ENCODE assay signal across 30 cellular contexts in the genomic region with DNA sequence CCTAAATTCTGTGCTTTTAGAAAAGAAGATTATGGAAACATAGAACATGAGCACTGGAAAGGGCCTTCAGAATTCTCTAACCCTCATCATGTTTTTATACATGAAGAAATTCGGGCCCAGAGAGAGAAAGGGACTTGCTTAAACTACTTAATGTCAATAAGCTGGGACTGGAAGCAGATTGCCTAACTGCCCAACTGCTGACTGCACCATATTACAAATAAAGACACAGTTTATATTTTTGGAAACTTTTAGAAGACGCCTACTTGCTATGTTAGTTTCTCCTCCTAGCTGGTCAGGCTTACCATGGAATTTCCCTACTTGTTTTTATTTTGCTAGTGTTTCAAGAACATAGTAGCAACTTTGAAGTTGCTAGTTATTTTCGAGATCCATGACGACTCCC. TPM values are rescaled to one million over a fixed set of nuclear protein-coding genes. Genes with fewer than 3 reads are reported as not detected.
DNase-seq lines count a peak whose midpoint lies in the region; ATAC-seq and TF ChIP-seq lines count a peak whose summit lies in the region.
"Had no signal": no experiment of that assay in that cellular context is flagged by ENCODE, and none has a peak within 500 bp of the region (broad histone marks: within the 10 kb centered on the region; RNA-seq: fewer than 3 reads in every experiment).

No MANE protein-coding gene starts in this region.

- peak overlapping the region; percentile 73 to 90 for H3K27ac ChIP-seq in right atrium auricular region
- H3K27ac ChIP-seq in esophagus muscularis mucosa (replicated peaks in 1 of 4), result peak overlapping the region; percentile 80 to 84 (median 84)
- H3K27ac ChIP-seq in gastrocnemius medialis, result peak overlapping the region in 3 of 4 donors; percentile 70 to 81 (median 78)
- peak overlapping the region; percentile 68 for H3K27ac ChIP-seq in vagina
- H3K27ac ChIP-seq in suprapubic skin, result no peak overlapping the region
- H3K27ac ChIP-seq in Karpas-422 (ENCODE audit: low read length), result no peak overlapping the region

- no peak for ATAC-seq in gastrocnemius medialis
- ATAC-seq: activated CD4-positive, alpha-beta T cell treated with anti-CD3 and anti-CD28 coated beads for 36 hours; activated naive CD8-positive, alpha-beta T cell treated with anti-CD3 and anti-CD28 coated beads, Interleukin-2, amount 50 U/mL, for 24 hours; left colon; T-helper 17 cell had no signal

- H3K4me3 ChIP-seq in right atrium auricular region (no peak overlapping the region), esophagus muscularis mucosa (no peak overlapping the region), gastrocnemius medialis (no peak overlapping the region), vagina (no peak overlapping the region), suprapubic skin (no peak overlapping the region), Karpas-422 (ENCODE audit: low read length) (no peak overlapping the region)
- H3K4me3 ChIP-seq: breast epithelium, spleen had no signal

- no peak for TF ChIP-seq CTCF in right atrium auricular region (IDR thresholded peaks at IDR 0.05)
- no peak for TF ChIP-seq CTCF in esophagus muscularis mucosa (IDR thresholded peaks at IDR 0.05)
- no peak for TF ChIP-seq CTCF in gastrocnemius medialis (IDR thresholded peaks at IDR 0.05 in 4 of 5, conservative IDR thresholded peaks at IDR 0.05 in 1 of 5)
- TF ChIP-seq CTCF in vagina (IDR thresholded peaks at IDR 0.05), result no peak
- TF ChIP-seq CTCF in suprapubic skin (IDR thresholded peaks at IDR 0.05), result no peak

- TF ChIP-seq POLR2A in esophagus muscularis mucosa (IDR thresholded peaks at IDR 0.05; ENCODE audit: low read depth) (no peak), gastrocnemius medialis (IDR thresholded peaks at IDR 0.05) (no peak), vagina (IDR thresholded peaks at IDR 0.05) (no peak), suprapubic skin (IDR thresholded peaks at IDR 0.05) (no peak)

- TF ChIP-seq EP300 in esophagus muscularis mucosa (IDR thresholded peaks at IDR 0.05) (no peak), suprapubic skin (IDR thresholded peaks at IDR 0.05) (no peak)

- in situ Hi-C loops in gastrocnemius medialis (cut with MboI; ENCODE audit: low sequenced_read_pairs in 4 of 4), result loop anchor here (5.0 to 25.0 kb wide), 5 partner anchors 130 to 232 kb away; a partner anchor contains a TSS

- no peaks in the 10 kb centered on the region for H3K9me3 ChIP-seq in right atrium auricular region
- H3K9me3 ChIP-seq in esophagus muscularis mucosa, result no peaks in the 10 kb centered on the region
- no peaks in the 10 kb centered on the region for H3K9me3 ChIP-seq in gastrocnemius medialis
- no peaks in the 10 kb centered on the region for H3K9me3 ChIP-seq in vagina
- H3K9me3 ChIP-seq in suprapubic skin, result no peaks in the 10 kb centered on the region
- no peaks in the 10 kb centered on the region for H3K9me3 ChIP-seq in Karpas-422 (ENCODE audit: low read length)
- H3K9me3 ChIP-seq: breast epithelium, spleen had no signal

- no peak overlapping the region for H3K9ac ChIP-seq in Karpas-422 (ENCODE audit: low read length)

- no peak overlapping the region for H2AFZ ChIP-seq in Karpas-422 (ENCODE audit: low read length)

- intact Hi-C loops in cardiac septum (cut with DNase I), result loop anchor here (5.0 kb wide), 1 partner anchor 545 kb away; no protein-coding TSS in a partner anchor
- intact Hi-C loops in esophagus muscularis mucosa (cut with DNase I), result loop anchor here (5.0 kb wide), 1 partner anchor 130 kb away; no protein-coding TSS in a partner anchor
- intact Hi-C loops in gastrocnemius medialis (cut with DNase I; ENCODE audit: low total_unique reads), result loop anchor here (1.0 kb wide), 1 partner anchor 112 kb away; no protein-coding TSS in a partner anchor
- intact Hi-C loops in vagina (cut with DNase I), result loop anchor here (10.0 kb wide), 1 partner anchor 122 kb away; no protein-coding TSS in a partner anchor

- no peaks in the 10 kb centered on the region for H4K20me1 ChIP-seq in Karpas-422 (ENCODE audit: insufficient read depth, low read depth, low read length)

- H3K4me1 ChIP-seq in right atrium auricular region, result peaks cover 0 to 19% of the 10 kb centered on the region in 2 donors
- H3K4me1 ChIP-seq in esophagus muscularis mucosa, result peaks cover 12 to 57% (median 47%) of the 10 kb centered on the region in 4 donors
- H3K4me1 ChIP-seq in gastrocnemius medialis, result peaks cover 9 to 19% of the 10 kb centered on the region in 2 donors
- peaks cover 10% of the 10 kb centered on the region for H3K4me1 ChIP-seq in vagina
- H3K4me1 ChIP-seq in suprapubic skin, result no peaks in the 10 kb centered on the region
- no peaks in the 10 kb centered on the region for H3K4me1 ChIP-seq in Karpas-422 (ENCODE audit: low read length)
- H3K4me1 ChIP-seq: breast epithelium, spleen had no signal

- DNase-seq in right atrium auricular region (ENCODE audit: low spot score) (no peak), cardiac septum (ENCODE audit: low spot score) (no peak), esophagus muscularis mucosa (ENCODE audit: extremely low spot score) (no peak), gastrocnemius medialis (no peak), vagina (ENCODE audit: extremely low spot score in 2 of 2) (no peak), suprapubic skin (ENCODE audit: low spot score in 2 of 2) (no peak), Karpas-422 (no peak), NCI-H345 treated with DMSO at 0.1 percent for 48 hours (lab: John Stamatoyannopoulos, UW; ENCODE audit: unreplicated experiment) (no peak)
- DNase-seq: activated CD4-positive, alpha-beta T cell treated with anti-CD3 and anti-CD28 coated beads for 36 hours; activated CD8-positive, alpha-beta memory T cell treated with anti-CD3 and anti-CD28 coated beads for 24 hours; activated gamma-delta T cell treated with Interleukin-2 at 50 U/mL for 16 hours; activated naive CD8-positive, alpha-beta T cell treated with anti-CD3 and anti-CD28 coated beads, Interleukin-2, amount 50 U/mL, for 24 hours; activated T-cell treated with anti-CD3 and anti-CD28 coated beads, Interleukin-2, amount 50 U/mL, for 1 hour; CD8-positive, alpha-beta memory T cell; cortex of kidney; DMS53; H7; head of caudate nucleus; KBM-7; left colon; naive B cell; NCI-H2171 treated with DMSO at 0.1 percent for 48 hours; NCI-H524 treated with DMSO at 0.1 percent for 48 hours; occipital lobe; retina; spleen; stimulated activated CD4-positive, alpha-beta T cell treated with anti-CD3 and anti-CD28 coated beads, Interleukin-4, amount 100 ng/mL, for 24 hours; stimulated activated naive CD4-positive, alpha-beta T cell; T-helper 17 cell had no signal

- H3K27me3 ChIP-seq in right atrium auricular region (no peaks in the 10 kb centered on the region), esophagus muscularis mucosa (no peaks in the 10 kb centered on the region), gastrocnemius medialis (no peaks in the 10 kb centered on the region), vagina (no peaks in the 10 kb centered on the region), suprapubic skin (no peaks in the 10 kb centered on the region), Karpas-422 (ENCODE audit: low read length) (no peaks in the 10 kb centered on the region)
- H3K27me3 ChIP-seq: spleen had no signal

- H3K4me2 ChIP-seq in Karpas-422 (ENCODE audit: low read depth, low read length, poor library complexity, severe bottlenecking), result no peak overlapping the region

- WGBS in esophagus muscularis mucosa, result 71% methylated on average over 4 of the region's 4 CpGs
- 72% methylated on average over 4 of the region's 4 CpGs for WGBS in suprapubic skin

- H3K36me3 ChIP-seq in right atrium auricular region, result no peaks in the 10 kb centered on the region
- no peaks in the 10 kb centered on the region for H3K36me3 ChIP-seq in esophagus muscularis mucosa
- no peaks in the 10 kb centered on the region for H3K36me3 ChIP-seq in gastrocnemius medialis
- no peaks in the 10 kb centered on the region for H3K36me3 ChIP-seq in vagina
- no peaks in the 10 kb centered on the region for H3K36me3 ChIP-seq in suprapubic skin
- no peaks in the 10 kb centered on the region for H3K36me3 ChIP-seq in Karpas-422 (ENCODE audit: insufficient read depth, low read length)
- H3K36me3 ChIP-seq: breast epithelium had no signal

- no peaks in the 10 kb centered on the region for H3K79me2 ChIP-seq in Karpas-422 (ENCODE audit: low read length)

- H3K9me2 ChIP-seq in Karpas-422 (replicated peaks; ENCODE audit: insufficient read depth, low read length), result no peaks in the 10 kb centered on the region

RNA-seq across cellular contexts. Expression of a gene that starts 47.1 kb away (rescaled TPM):
- total RNA-seq in right atrium auricular region (10 to 100 TPM; 16.3 to 25.8 TPM), cardiac septum (12.5 TPM), esophagus muscularis mucosa (10 to 100 TPM; 12.9 to 17.4 (median 13.7) TPM), gastrocnemius medialis (10 to 100 TPM; 13.3 to 18.7 (median 15.2) TPM), vagina (12.8 TPM), suprapubic skin (10 to 100 TPM; 12.5 to 17.1 (median 15.3) TPM)
- 10.0 and 18.3 TPM in 2 replicates for total RNA-seq in Karpas-422 (2014; rRNA removed; shearing (Covaris generic); ENCODE audit: low replicate concordance)

RNA-seq across cellular contexts. Expression of a gene that starts 58.6 kb away (rescaled TPM):
- total RNA-seq in right atrium auricular region, result 10 to 100 TPM; 24.0 to 27.6 TPM
- total RNA-seq in cardiac septum, result 29.5 TPM
- total RNA-seq in esophagus muscularis mucosa, result 10 to 100 TPM; 29.0 to 37.8 (median 35.3) TPM
- total RNA-seq in gastrocnemius medialis, result 10 to 100 TPM; 20.6 to 29.2 (median 23.5) TPM
- total RNA-seq in vagina, result 18.9 TPM
- total RNA-seq in suprapubic skin, result 10 to 100 TPM; 17.4 to 26.7 (median 23.3) TPM
- 9.1 and 25.6 TPM in 2 replicates for total RNA-seq in Karpas-422 (2014; rRNA removed; shearing (Covaris generic); ENCODE audit: low replicate concordance)

Comparison
In these comparisons a context has a peak if more than half of its experiments do, and no peak if none do; other contexts are left out.
1. H3K27ac ChIP-seq: peak in right atrium auricular region (2 of 2), esophagus muscularis mucosa (4 of 4), gastrocnemius medialis (3 of 4) and vagina (single experiment); none in suprapubic skin (single experiment) and Karpas-422 (single experiment).